Comparison of ENCODE assay signal across 26 cellular contexts in genomic region chr13:29459818-29460335, GRCh38.
"Had no signal": no experiment of that assay in that cellular context is flagged by ENCODE, and none has a peak within 500 bp of the region (broad histone marks: within the 10 kb centered on the region; RNA-seq: fewer than 3 reads in every experiment).

No MANE protein-coding gene starts in this region.

- H3K36me3 Mint-ChIP-seq: activated naive CD8-positive, alpha-beta T cell treated with anti-CD3 and anti-CD28 coated beads, Interleukin-2, amount 10 ng/mL, durations not matched to agents 7 days and 5 days had no signal

- H3K4me3 Mint-ChIP-seq: activated CD4-positive, alpha-beta memory T cell treated with anti-CD3 and anti-CD28 coated beads, Interleukin-2, amount 10 ng/mL, durations not matched to agents 7 days and 5 days; activated CD4-positive, alpha-beta T cell treated with anti-CD3 and anti-CD28 coated beads for 36 hours; activated naive CD8-positive, alpha-beta T cell treated with anti-CD3 and anti-CD28 coated beads, Interleukin-2, amount 10 ng/mL, durations not matched to agents 7 days and 5 days; T-helper 17 cell had no signal

- H3K27ac Mint-ChIP-seq: activated CD4-positive, alpha-beta memory T cell treated with anti-CD3 and anti-CD28 coated beads, Interleukin-2, amount 10 ng/mL, durations not matched to agents 7 days and 5 days; activated CD4-positive, alpha-beta T cell treated with anti-CD3 and anti-CD28 coated beads for 36 hours; activated naive CD8-positive, alpha-beta T cell treated with anti-CD3 and anti-CD28 coated beads, Interleukin-2, amount 10 ng/mL, durations not matched to agents 7 days and 5 days; T-helper 17 cell had no signal

- H3K9me3 ChIP-seq: adrenal gland, breast epithelium, MG63, SJSA1 had no signal

- H3K4me3 ChIP-seq: adrenal gland, breast epithelium, MG63, SJSA1 had no signal

- H3K4me1 ChIP-seq: adrenal gland had no signal

- H3K27me3 ChIP-seq: adrenal gland, breast epithelium, MG63, SJSA1 had no signal

- H3K36me3 ChIP-seq: adrenal gland, breast epithelium, MG63, SJSA1, WERI-Rb-1 had no signal

- H3K4me1 Mint-ChIP-seq: activated CD4-positive, alpha-beta memory T cell treated with anti-CD3 and anti-CD28 coated beads, Interleukin-2, amount 10 ng/mL, durations not matched to agents 7 days and 5 days; activated CD4-positive, alpha-beta T cell treated with anti-CD3 and anti-CD28 coated beads for 36 hours; activated naive CD8-positive, alpha-beta T cell treated with anti-CD3 and anti-CD28 coated beads, Interleukin-2, amount 10 ng/mL, durations not matched to agents 7 days and 5 days; T-helper 17 cell had no signal

- H3K9me3 Mint-ChIP-seq: activated CD4-positive, alpha-beta memory T cell treated with anti-CD3 and anti-CD28 coated beads, Interleukin-2, amount 10 ng/mL, durations not matched to agents 7 days and 5 days; activated naive CD8-positive, alpha-beta T cell treated with anti-CD3 and anti-CD28 coated beads, Interleukin-2, amount 10 ng/mL, durations not matched to agents 7 days and 5 days had no signal

- DNase-seq: activated CD4-positive, alpha-beta memory T cell treated with anti-CD3 and anti-CD28 coated beads, Interleukin-2, amount 10 ng/mL, durations not matched to agents 7 days and 5 days; activated CD4-positive, alpha-beta T cell treated with anti-CD3 and anti-CD28 coated beads for 36 hours; activated CD4-positive, alpha-beta T cell treated with anti-CD3 and anti-CD28 coated beads, Interleukin-2, amount 50 U/mL, for 1 hour; activated CD8-positive, alpha-beta memory T cell treated with anti-CD3 and anti-CD28 coated beads, Interleukin-2, amount 50 U/mL, for 48 hours; activated naive CD4-positive, alpha-beta T cell treated with anti-CD3 and anti-CD28 coated beads, Interleukin-2, amount 50 U/mL, for 16 hours; activated naive CD8-positive, alpha-beta T cell treated with anti-CD3 and anti-CD28 coated beads, Interleukin-2, amount 10 ng/mL, durations not matched to agents 7 days and 5 days; activated T-cell treated with anti-CD3 and anti-CD28 coated beads, Interleukin-2, amount 50 U/mL, for 1 hour; adrenal gland; anterior cingulate cortex; central memory CD4-positive, alpha-beta T cell; KG1; MG63; MV-4-11; NCI-H1105; NCI-H1436; NCI-H187; NCI-H2081; NCI-H510A treated with DMSO at 0.1 percent for 48 hours; NCI-H69; PC-3; SHP77; T-helper 17 cell; T-helper 9 cell; WERI-Rb-1 had no signal
